In genomic region chr11:39374963-39375698, GRCh38 we compare ENCODE assay signal across 8 cellular contexts.
DNase-seq lines count a peak whose midpoint lies in the region; ATAC-seq and TF ChIP-seq lines count a peak whose summit lies in the region.

No MANE protein-coding gene starts in this region.

- ATAC-seq in effector memory CD8-positive, alpha-beta T cell (replicated peaks): peak; percentile 56
- no peak for ATAC-seq in GM18498 (IDR thresholded peaks at IDR 0.05; ENCODE audit: unreplicated experiment)

- H3K27ac ChIP-seq in 22Rv1: no peak overlapping the region

- H3K27ac Mint-ChIP-seq in effector memory CD8-positive, alpha-beta T cell: no peak overlapping the region
- no peak overlapping the region for H3K27ac Mint-ChIP-seq in progenitor cell of endocrine pancreas
- no peak overlapping the region for H3K27ac Mint-ChIP-seq in activated T-cell treated with anti-CD3 and anti-CD28 coated beads, Interleukin-2, amount 50 U/mL, for 24 hours

- no peaks in the 10 kb centered on the region for H3K9me3 Mint-ChIP-seq in effector memory CD8-positive, alpha-beta T cell
- H3K9me3 Mint-ChIP-seq in progenitor cell of endocrine pancreas (ENCODE audit: low read depth): no peaks in the 10 kb centered on the region
- H3K9me3 Mint-ChIP-seq in activated T-cell treated with anti-CD3 and anti-CD28 coated beads, Interleukin-2, amount 50 U/mL, for 24 hours: no peaks in the 10 kb centered on the region

- H3K27me3 Mint-ChIP-seq in effector memory CD8-positive, alpha-beta T cell: no peaks in the 10 kb centered on the region
- H3K27me3 Mint-ChIP-seq in progenitor cell of endocrine pancreas: no peaks in the 10 kb centered on the region
- no peaks in the 10 kb centered on the region for H3K27me3 Mint-ChIP-seq in activated T-cell treated with anti-CD3 and anti-CD28 coated beads, Interleukin-2, amount 50 U/mL, for 24 hours

- DNase-seq in GM10248 (ENCODE audit: extremely low spot score) (peak; percentile 14), NCI-H460 (ENCODE audit: extremely low read depth, low read depth) (peak; percentile 1), progenitor cell of endocrine pancreas (ENCODE audit: low spot score, unreplicated experiment) (no peak)
- DNase-seq in effector memory CD8-positive, alpha-beta T cell: peak; percentile 10 to 23 (median 20)
- DNase-seq in activated T-cell treated with anti-CD3 and anti-CD28 coated beads, Interleukin-2, amount 50 U/mL, for 24 hours: no peak
- no peak for DNase-seq in activated T-cell treated with anti-CD3 and anti-CD28 coated beads, Interleukin-2, amount 50 U/mL, for 48 hours

- no peak overlapping the region for H3K4me3 Mint-ChIP-seq in effector memory CD8-positive, alpha-beta T cell
- H3K4me3 Mint-ChIP-seq in progenitor cell of endocrine pancreas (ENCODE audit: low read depth): no peak overlapping the region
- H3K4me3 Mint-ChIP-seq in activated T-cell treated with anti-CD3 and anti-CD28 coated beads, Interleukin-2, amount 50 U/mL, for 24 hours: no peak overlapping the region

- H3K4me1 Mint-ChIP-seq in effector memory CD8-positive, alpha-beta T cell (ENCODE audit: low read depth in 2 of 2): peaks cover 2 to 14% of the 10 kb centered on the region in 2 donors
- no peaks in the 10 kb centered on the region for H3K4me1 Mint-ChIP-seq in progenitor cell of endocrine pancreas (ENCODE audit: low read depth)
- peaks cover 27% of the 10 kb centered on the region for H3K4me1 Mint-ChIP-seq in activated T-cell treated with anti-CD3 and anti-CD28 coated beads, Interleukin-2, amount 50 U/mL, for 24 hours (ENCODE audit: low read depth)

- CTCF ChIA-PET in GM10248 (lab: Yijun Ruan, JAX): interaction anchor here (0.9 to 1.9 kb wide), 7 partner anchors 10 to 1429 kb away, joined by 3 to 8 read pairs (median 3); no protein-coding TSS in a partner anchor

- POLR2A ChIA-PET in GM10248 (lab: Yijun Ruan, JAX): no interaction called here

- peaks cover 12% of the 10 kb centered on the region for H3K36me3 Mint-ChIP-seq in effector memory CD8-positive, alpha-beta T cell (ENCODE audit: insufficient read depth)
- H3K36me3 Mint-ChIP-seq in progenitor cell of endocrine pancreas (ENCODE audit: insufficient read depth): no peaks in the 10 kb centered on the region
- H3K36me3 Mint-ChIP-seq in activated T-cell treated with anti-CD3 and anti-CD28 coated beads, Interleukin-2, amount 50 U/mL, for 24 hours (ENCODE audit: low read depth): no peaks in the 10 kb centered on the region

- TF ChIP-seq CTCF in 22Rv1 (IDR thresholded peaks at IDR 0.05) (peak; percentile 82), GM10248 (IDR thresholded peaks at IDR 0.05; ENCODE audit: control extremely low read depth, extremely low read depth, low read depth, missing control alignments) (peak; percentile 54), progenitor cell of endocrine pancreas (IDR thresholded peaks at IDR 0.05; ENCODE audit: unreplicated experiment) (peak; percentile 77)

Comparison
In these comparisons a context has a peak if more than half of its experiments do, and no peak if none do; other contexts are left out.
1. DNase-seq: peak in GM10248 (single experiment), NCI-H460 (single experiment) and effector memory CD8-positive, alpha-beta T cell (3 of 3); none in progenitor cell of endocrine pancreas (single experiment), activated T-cell treated with anti-CD3 and anti-CD28 coated beads, Interleukin-2, amount 50 U/mL, for 24 hours (single experiment) and activated T-cell treated with anti-CD3 and anti-CD28 coated beads, Interleukin-2, amount 50 U/mL, for 48 hours (0 of 2).
2. Peak in every context shown above with its lines, with median percentiles within 50 percentile points of each other: CTCF ChIP-seq.